In the genomic region with DNA sequence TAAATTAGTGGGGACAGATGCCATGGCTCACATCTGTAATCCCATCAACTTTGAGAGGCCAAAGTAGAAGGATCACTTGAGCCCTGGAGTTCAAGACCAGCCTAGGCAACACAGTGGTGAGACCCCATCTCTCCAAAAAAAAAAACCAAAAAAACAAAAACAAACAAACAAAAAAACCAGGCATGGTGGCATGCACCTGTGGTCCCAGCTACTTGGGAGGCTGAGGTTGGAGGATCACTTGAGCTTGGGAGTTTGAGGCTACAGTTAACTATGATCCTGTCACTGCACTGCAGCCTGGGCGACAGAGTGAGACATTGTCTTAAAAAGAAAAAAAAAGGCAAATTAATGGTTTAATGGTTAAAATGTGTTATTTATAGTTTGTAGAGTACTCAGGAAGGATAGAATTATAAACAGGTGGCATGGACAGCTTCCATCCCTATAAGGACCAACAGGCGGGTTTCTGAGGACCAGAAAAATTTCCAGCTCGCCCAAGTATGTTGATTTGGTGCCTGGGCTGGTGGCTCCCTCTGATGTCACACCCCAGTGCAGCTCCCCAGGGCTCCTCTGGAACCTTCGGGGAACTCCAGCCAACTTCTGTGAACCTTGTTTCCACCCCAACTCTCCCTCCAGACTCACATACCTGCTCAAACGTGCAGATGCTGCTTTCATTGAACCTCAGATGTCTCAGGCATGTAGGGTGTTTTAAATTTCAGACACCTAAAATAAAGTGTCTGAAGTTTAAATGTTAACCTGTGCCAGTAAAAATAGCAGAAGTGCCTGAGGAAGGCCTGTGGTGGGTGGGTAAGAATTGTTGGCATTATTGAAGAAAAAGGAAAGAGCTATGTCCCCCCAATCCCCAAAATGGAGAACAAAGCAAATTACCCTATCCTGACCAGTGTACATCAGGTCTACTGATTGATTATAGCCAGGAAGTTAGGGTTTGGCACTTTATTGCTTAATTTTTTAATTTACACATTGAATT, we compare ENCODE assay signal across 10 cellular contexts.
DNase-seq lines count a peak whose midpoint lies in the region; ATAC-seq, FAIRE-seq and TF ChIP-seq lines count a peak whose summit lies in the region.
"Had no signal": no experiment of that assay in that cellular context is flagged by ENCODE, and none has a peak within 500 bp of the region (broad histone marks: within the 10 kb centered on the region; RNA-seq: fewer than 3 reads in every experiment).

No MANE protein-coding gene starts in this region.

- FAIRE-seq in frontal cortex (lab: Jason Lieb, UNC) = no peak

- no peak for TF ChIP-seq EP300 in suprapubic skin (IDR thresholded peaks at IDR 0.05)

- H3K27ac Mint-ChIP-seq in memory B cell = peak overlapping the region; percentile 99

- peaks cover 62% of the 10 kb centered on the region for H3K4me1 Mint-ChIP-seq in memory B cell

- no peaks in the 10 kb centered on the region for H3K9me3 Mint-ChIP-seq in memory B cell

- DNase-seq in memory B cell (ENCODE audit: low spot score in 2 of 2) (peak; percentile 45 to 69), suprapubic skin (ENCODE audit: low spot score in 2 of 2) (no peak), frontal cortex (ENCODE audit: low spot score in 2 of 2) (no peak), hippocampal formation (lab: John Stamatoyannopoulos, UW) (no peak), COLO829 (ENCODE audit: low spot score) (no peak)
- DNase-seq: amygdala, Karpas-422 had no signal

- ATAC-seq in GM18498 (IDR thresholded peaks at IDR 0.05; ENCODE audit: unreplicated experiment) (peak; percentile 29), GM21529 (IDR thresholded peaks at IDR 0.05; ENCODE audit: unreplicated experiment) (peak; percentile 31), HG03565 (IDR thresholded peaks at IDR 0.05; ENCODE audit: unreplicated experiment) (peak; percentile 18), memory B cell (ENCODE audit: low read depth) (peak; percentile 74)

- peaks cover 41% of the 10 kb centered on the region for H3K4me1 ChIP-seq in suprapubic skin

- no peak for TF ChIP-seq POLR2A in suprapubic skin (IDR thresholded peaks at IDR 0.05)

- peak overlapping the region; percentile 82 for H3K4me3 Mint-ChIP-seq in memory B cell

- H3K27me3 Mint-ChIP-seq in memory B cell = no peaks in the 10 kb centered on the region

- H3K4me3 ChIP-seq in suprapubic skin = no peak overlapping the region

- no peaks in the 10 kb centered on the region for H3K36me3 ChIP-seq in suprapubic skin

- peaks cover 2% of the 10 kb centered on the region for H3K36me3 Mint-ChIP-seq in memory B cell

- H3K27me3 ChIP-seq in suprapubic skin = no peaks in the 10 kb centered on the region

- no peak for TF ChIP-seq CTCF in suprapubic skin (IDR thresholded peaks at IDR 0.05)

- H3K27ac ChIP-seq in suprapubic skin = no peak overlapping the region

- WGBS in suprapubic skin = 55% methylated on average over 5 of the region's 5 CpGs

- no peaks in the 10 kb centered on the region for H3K9me3 ChIP-seq in suprapubic skin

Comparison
In these comparisons a context has a peak if more than half of its experiments do, and no peak if none do; other contexts are left out.
1. ATAC-seq: peak in every context shown above with its lines; median percentile 74 in memory B cell; 31 in GM21529; 29 in GM18498; 18 in HG03565.
2. DNase-seq: peak in memory B cell (2 of 2); none in suprapubic skin (0 of 2), frontal cortex (0 of 2), hippocampal formation (0 of 2) and COLO829 (single experiment).